In genomic region chr20:33576432-33576883, GRCh38 we compare ENCODE assay signal across 12 cellular contexts.
DNase-seq lines count a peak whose midpoint lies in the region; ATAC-seq, FAIRE-seq and TF ChIP-seq lines count a peak whose summit lies in the region.
"Had no signal": no experiment of that assay in that cellular context is flagged by ENCODE, and none has a peak within 500 bp of the region (broad histone marks: within the 10 kb centered on the region; RNA-seq: fewer than 3 reads in every experiment).

No MANE protein-coding gene starts in this region.

- H3K4me1 ChIP-seq in GM23338 (ENCODE audit: insufficient read depth), result no peaks in the 10 kb centered on the region; the same call in none of the 2 replicates
- H3K4me1 ChIP-seq: Peyer's patch had no signal

- no peak overlapping the region for H3K4me2 ChIP-seq in GM23338

- DNase-seq in GM23338 (ENCODE audit: low spot score), result peak; percentile 28
- peak; percentile 56 for DNase-seq in NCI-H345 (lab: John Stamatoyannopoulos, UW)
- DNase-seq in bronchial epithelial cell (ENCODE audit: low read depth), result no peak
- DNase-seq in HuH-7 (ENCODE audit: low spot score), result no peak
- no peak for DNase-seq in activated CD8-positive, alpha-beta memory T cell treated with anti-CD3 and anti-CD28 coated beads, Interleukin-2, amount 50 U/mL, for 4 hours
- DNase-seq: activated CD4-positive, alpha-beta T cell treated with anti-CD3 and anti-CD28 coated beads, Interleukin-2, amount 50 U/mL, for 48 hours; Peyer's patch had no signal

- H3K27me3 ChIP-seq in GM23338 (ENCODE audit: insufficient read depth), result no peaks in the 10 kb centered on the region
- H3K27me3 ChIP-seq in bronchial epithelial cell (ENCODE audit: control insufficient read depth, insufficient read depth, low read length), result no peaks in the 10 kb centered on the region
- H3K27me3 ChIP-seq: Peyer's patch had no signal

- H3K9me2 ChIP-seq in GM23338 (ENCODE audit: insufficient read depth), result no peaks in the 10 kb centered on the region

- H3K9me3 Mint-ChIP-seq in GM23338 (peaks cover 2% of the 10 kb centered on the region; the same call in 1 of the 3 replicates), nephron (no peaks in the 10 kb centered on the region)
- H3K9me3 Mint-ChIP-seq: IgD-negative memory B cell had no signal

- H3F3A ChIP-seq in GM23338 (replicated peaks; ENCODE audit: low read depth), result no peaks in the 10 kb centered on the region

- H4K20me1 ChIP-seq in GM23338 (replicated peaks; ENCODE audit: insufficient read depth), result 0 out of 2 replicates have a peak, but pooled peaks cover 7% of the 10 kb centered on the region

- H2AFZ ChIP-seq in GM23338, result no peak overlapping the region

- ATAC-seq in GM23338 (peak; percentile 86), GM19324 (IDR thresholded peaks at IDR 0.05; ENCODE audit: low FRiP score, unreplicated experiment) (no peak), HG03095 (IDR thresholded peaks at IDR 0.05; ENCODE audit: unreplicated experiment) (no peak)
- ATAC-seq: left lobe of liver had no signal

- H3K4me3 Mint-ChIP-seq in GM23338 (no peak overlapping the region), nephron (no peak overlapping the region)
- H3K4me3 Mint-ChIP-seq: IgD-negative memory B cell had no signal

- no peak for FAIRE-seq in bronchial epithelial cell (lab: Jason Lieb, UNC)

- H3K4me3 ChIP-seq in GM23338 (no peak overlapping the region), bronchial epithelial cell (ENCODE audit: low read depth, low read length) (no peak overlapping the region)
- H3K4me3 ChIP-seq: Peyer's patch had no signal

- H3K27me3 Mint-ChIP-seq in GM23338 (ENCODE audit: insufficient read depth, low read depth, poor library complexity) (no peaks in the 10 kb centered on the region), nephron (ENCODE audit: low read depth) (no peaks in the 10 kb centered on the region)
- H3K27me3 Mint-ChIP-seq: IgD-negative memory B cell had no signal

- H3K36me3 ChIP-seq in GM23338 (ENCODE audit: insufficient read depth) (0 out of 2 replicates have a peak, but pooled peaks cover 4% of the 10 kb centered on the region), bronchial epithelial cell (ENCODE audit: control insufficient read depth, insufficient read depth, low read length) (no peaks in the 10 kb centered on the region)
- H3K36me3 ChIP-seq: Peyer's patch had no signal

- TF ChIP-seq CTCF in GM23338 (conservative IDR thresholded peaks at IDR 0.05; ENCODE audit: low read depth in 2 of 2) (peak; percentile 36 to 43; a peak in 3 of 4 replicates), bronchial epithelial cell (IDR thresholded peaks at IDR 0.05; ENCODE audit: insufficient read depth, low read length, severe bottlenecking) (peak; percentile 17), nephron (IDR thresholded peaks at IDR 0.05; ENCODE audit: unreplicated experiment in 3 of 3) (peak in 1 of 3 experiments; percentile 8)

- H3K4me1 Mint-ChIP-seq in GM23338, result peaks cover 11% of the 10 kb centered on the region
- H3K4me1 Mint-ChIP-seq in nephron, result peaks cover 34% of the 10 kb centered on the region

- H3K27ac Mint-ChIP-seq in GM23338, result no peak overlapping the region
- H3K27ac Mint-ChIP-seq in nephron, result peak overlapping the region in 2 of 3 experiments; percentile 68 to 77
- H3K27ac Mint-ChIP-seq: IgD-negative memory B cell had no signal

- H3K79me2 ChIP-seq in GM23338 (replicated peaks; ENCODE audit: insufficient read depth), result 0 out of 2 replicates have a peak, but pooled peaks cover 3% of the 10 kb centered on the region

- no peak overlapping the region for H3K27ac ChIP-seq in GM23338 (ENCODE audit: low read depth)
- H3K27ac ChIP-seq: Peyer's patch had no signal

- H3K36me3 Mint-ChIP-seq in GM23338 (ENCODE audit: low read depth) (no peaks in the 10 kb centered on the region), nephron (ENCODE audit: low read depth) (no peaks in the 10 kb centered on the region)
- H3K36me3 Mint-ChIP-seq: IgD-negative memory B cell had no signal

TF ChIP-seq in GM23338, 12 proteins besides CTCF, POLR2A, EP300 and RAD21:
- TF ChIP-seq ZNF462 (CRISPR knock-in tag; IDR thresholded peaks at IDR 0.05) (no peak), ZNF331 (CRISPR knock-in tag; IDR thresholded peaks at IDR 0.05; ENCODE audit: low read depth) (no peak), ETS1 (IDR thresholded peaks at IDR 0.05) (no peak)

Comparison
In these comparisons a context has a peak if more than half of its experiments do, and no peak if none do; other contexts are left out.
1. DNase-seq: peak in GM23338 (single experiment) and NCI-H345 (single experiment); none in bronchial epithelial cell (single experiment), HuH-7 (single experiment) and activated CD8-positive, alpha-beta memory T cell treated with anti-CD3 and anti-CD28 coated beads, Interleukin-2, amount 50 U/mL, for 4 hours (single experiment).